Comparison of ENCODE assay signal across 8 cellular contexts in the genomic region with DNA sequence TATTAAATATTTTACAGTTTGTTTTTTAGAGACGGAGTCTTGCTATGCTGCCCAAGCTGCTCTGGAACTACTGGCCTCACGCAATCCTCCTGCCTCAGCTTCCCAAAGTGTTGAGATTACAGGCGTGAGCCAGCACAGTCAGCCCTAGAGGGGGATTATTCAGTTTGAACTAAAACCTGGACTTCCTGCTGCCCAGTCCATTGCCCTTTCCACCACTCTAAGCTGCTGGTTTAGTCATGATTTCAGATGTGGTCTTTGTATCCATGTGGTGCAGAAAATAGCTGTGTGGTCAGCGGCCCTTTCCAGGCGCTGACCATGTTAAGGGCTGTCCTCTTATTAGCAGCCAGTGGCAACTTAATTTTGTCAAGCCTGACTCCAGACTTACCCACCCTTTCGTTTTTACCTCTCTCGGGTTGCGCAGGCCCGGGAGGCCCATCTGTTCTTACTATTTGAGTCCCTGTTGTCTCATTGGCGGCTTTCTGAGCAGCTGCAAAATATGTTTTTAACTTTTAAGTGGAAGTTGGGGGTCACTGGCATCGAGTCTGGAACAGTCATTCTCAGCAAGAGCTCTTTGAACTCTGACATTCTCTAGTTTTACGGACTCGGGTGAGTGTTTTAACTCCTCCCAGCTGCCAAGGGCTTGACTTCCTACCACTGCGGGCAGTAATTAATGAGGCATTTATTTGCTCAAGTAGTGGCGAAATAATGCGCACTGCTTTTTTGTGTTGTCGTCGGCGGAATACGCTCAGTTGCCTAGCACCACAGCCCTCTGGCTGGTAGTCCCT. TPM values are rescaled to one million over a fixed set of nuclear protein-coding genes. Genes with fewer than 3 reads are reported as not detected.
DNase-seq lines count a peak whose midpoint lies in the region; ATAC-seq, FAIRE-seq and TF ChIP-seq lines count a peak whose summit lies in the region.

No MANE protein-coding gene starts in this region.

- ATAC-seq in CD4-positive, alpha-beta T cell (ENCODE audit: poor library complexity), result peak; percentile 31
- peak; percentile 27 for ATAC-seq in GM19438 (IDR thresholded peaks at IDR 0.05; ENCODE audit: low read depth, unreplicated experiment)
- ATAC-seq in HG03521 (IDR thresholded peaks at IDR 0.05; ENCODE audit: unreplicated experiment), result peak; percentile 22
- ATAC-seq in sciatic nerve, result peak; percentile 63

- H3K4me1 ChIP-seq in adipocyte (ENCODE audit: control insufficient read depth, insufficient read depth, low read length) (peaks cover 25% of the 10 kb centered on the region), right atrium auricular region (no peaks in the 10 kb centered on the region)

- CTCF ChIA-PET in CD4-positive, alpha-beta T cell (lab: Charles Lee), result interaction anchor here (1.5 to 1.6 kb wide), 2 partner anchors 36 to 1545 kb away, joined by 3 read pairs; no protein-coding TSS in a partner anchor

- H3K4me1 Mint-ChIP-seq in CD4-positive, alpha-beta T cell (ENCODE audit: low read depth), result peaks cover 72% of the 10 kb centered on the region

- no peaks in the 10 kb centered on the region for H3K27me3 ChIP-seq in CD4-positive, alpha-beta T cell (ENCODE audit: control insufficient read depth, insufficient read depth, low read length)
- no peaks in the 10 kb centered on the region for H3K27me3 ChIP-seq in adipocyte (replicated peaks; ENCODE audit: control insufficient read depth, insufficient read depth, low read length)
- no peaks in the 10 kb centered on the region for H3K27me3 ChIP-seq in right atrium auricular region

- H3K9ac ChIP-seq in adipocyte (ENCODE audit: low read length), result peak overlapping the region; percentile 93

- H3K27ac ChIP-seq in CD4-positive, alpha-beta T cell (ENCODE audit: low read depth, low read length), result peak overlapping the region; percentile 88
- H3K27ac ChIP-seq in right atrium auricular region, result peak overlapping the region; percentile 86 to 96

- H3K27me3 Mint-ChIP-seq in CD4-positive, alpha-beta T cell, result no peaks in the 10 kb centered on the region

- no peaks in the 10 kb centered on the region for H3K9me3 ChIP-seq in CD4-positive, alpha-beta T cell (ENCODE audit: control insufficient read depth, low read length)
- H3K9me3 ChIP-seq in adipocyte (ENCODE audit: control insufficient read depth, low read length), result no peaks in the 10 kb centered on the region
- H3K9me3 ChIP-seq in right atrium auricular region, result no peaks in the 10 kb centered on the region

- no peak for TF ChIP-seq CTCF in CD4-positive, alpha-beta T cell (IDR thresholded peaks at IDR 0.05)
- no peak for TF ChIP-seq CTCF in right atrium auricular region (IDR thresholded peaks at IDR 0.05)

- peak overlapping the region; percentile 88 for H3K4me3 Mint-ChIP-seq in CD4-positive, alpha-beta T cell

- POLR2A ChIA-PET in CD4-positive, alpha-beta T cell (lab: Charles Lee), result interaction anchor here (0.6 to 1.7 kb wide), 5 partner anchors 14 to 1856 kb away, joined by 3 to 11 read pairs (median 4); a partner anchor contains a TSS

- H3K36me3 ChIP-seq in adipocyte (ENCODE audit: control insufficient read depth, insufficient read depth, low read length, severe bottlenecking) (no peaks in the 10 kb centered on the region), right atrium auricular region (no peaks in the 10 kb centered on the region)

- DNase-seq in CD4-positive, alpha-beta T cell, result peak in 9 of 10 experiments; percentile 6 to 35 (median 26)
- DNase-seq in RCC 7860 (ENCODE audit: low spot score) (peak; percentile 40), adipocyte (ENCODE audit: low read depth) (peak; percentile 63), right atrium auricular region (ENCODE audit: low spot score) (peak; percentile 62), sciatic nerve (ENCODE audit: low spot score) (no peak), cerebellar cortex (ENCODE audit: low spot score) (no peak)

- peak overlapping the region; percentile 99 for H3K27ac Mint-ChIP-seq in CD4-positive, alpha-beta T cell

- no peaks in the 10 kb centered on the region for H3K9me3 Mint-ChIP-seq in CD4-positive, alpha-beta T cell

- no peak for FAIRE-seq in RCC 7860 (lab: Jason Lieb, UNC)

- H3K36me3 Mint-ChIP-seq in CD4-positive, alpha-beta T cell (ENCODE audit: low read depth), result peaks cover 17% of the 10 kb centered on the region

- intact Hi-C loops in CD4-positive, alpha-beta T cell (cut with DNase I, micrococcal nuclease), result loop anchor here in 1 of 2 experiments (5.0 to 10.0 kb wide), 3 partner anchors 411 to 1436 kb away; a partner anchor contains a TSS
- intact Hi-C loops in sciatic nerve (cut with DNase I), result no loop called here

- peak overlapping the region; percentile 93 for H3K4me3 ChIP-seq in adipocyte (ENCODE audit: low read length)
- peak overlapping the region; percentile 39 to 71 for H3K4me3 ChIP-seq in right atrium auricular region

RNA-seq across cellular contexts. Expression of a gene that starts 0.8 kb away (rescaled TPM):
- 10 to 100 TPM; 19.3 to 19.4 TPM for total RNA-seq in CD4-positive, alpha-beta T cell
- total RNA-seq in right atrium auricular region, result 10 to 100 TPM; 18.5 to 19.4 TPM
- total RNA-seq in sciatic nerve, result 28.0 TPM

Comparison
In these comparisons a context has a peak if more than half of its experiments do, and no peak if none do; other contexts are left out.
1. DNase-seq: peak in CD4-positive, alpha-beta T cell (9 of 10), RCC 7860 (single experiment), adipocyte (single experiment) and right atrium auricular region (single experiment); none in sciatic nerve (single experiment) and cerebellar cortex (single experiment).
2. Peak in every context shown above with its lines, with median percentiles within 50 percentile points of each other: ATAC-seq.